ENCODE assay signal across 3 cellular contexts in the genomic region with DNA sequence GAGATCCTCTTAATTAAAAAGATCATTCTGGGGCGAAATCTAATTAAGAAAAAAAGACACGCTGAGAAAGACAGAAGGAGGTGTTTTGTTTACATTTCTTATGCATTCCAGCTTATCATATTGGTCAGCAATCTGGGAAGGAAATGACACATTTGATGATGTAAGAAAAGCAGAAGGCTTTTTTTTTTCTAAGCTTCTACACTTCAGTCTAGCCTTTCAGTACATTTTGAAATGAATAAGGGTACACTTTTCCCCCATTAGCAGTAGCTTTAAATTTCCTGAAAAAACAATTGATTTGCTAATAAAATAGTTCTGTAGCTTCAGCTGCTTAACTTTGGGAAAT.
TF ChIP-seq lines count a peak whose summit lies in the region.

No MANE protein-coding gene starts in this region.

TF ChIP-seq in SK-N-SH, 30 proteins besides CTCF, POLR2A, EP300 and RAD21:
- TF ChIP-seq SMC3 (IDR thresholded peaks at IDR 0.05; ENCODE audit: low read depth, low read length) (no peak), RFX5 (IDR thresholded peaks at IDR 0.05; ENCODE audit: low read length) (no peak), IRF3 (IDR thresholded peaks at IDR 0.05; ENCODE audit: low read depth, low read length) (no peak), MEF2A (IDR thresholded peaks at IDR 0.05; ENCODE audit: borderline replicate concordance, low read depth) (no peak), TAF1 (IDR thresholded peaks at IDR 0.05; ENCODE audit: borderline replicate concordance, low read depth, low read length) (no peak), FOXJ3 (CRISPR knock-in tag; IDR thresholded peaks at IDR 0.05) (no peak), FOXM1 (IDR thresholded peaks at IDR 0.05; ENCODE audit: low read depth) (no peak)
- TF ChIP-seq, protein P1, sequence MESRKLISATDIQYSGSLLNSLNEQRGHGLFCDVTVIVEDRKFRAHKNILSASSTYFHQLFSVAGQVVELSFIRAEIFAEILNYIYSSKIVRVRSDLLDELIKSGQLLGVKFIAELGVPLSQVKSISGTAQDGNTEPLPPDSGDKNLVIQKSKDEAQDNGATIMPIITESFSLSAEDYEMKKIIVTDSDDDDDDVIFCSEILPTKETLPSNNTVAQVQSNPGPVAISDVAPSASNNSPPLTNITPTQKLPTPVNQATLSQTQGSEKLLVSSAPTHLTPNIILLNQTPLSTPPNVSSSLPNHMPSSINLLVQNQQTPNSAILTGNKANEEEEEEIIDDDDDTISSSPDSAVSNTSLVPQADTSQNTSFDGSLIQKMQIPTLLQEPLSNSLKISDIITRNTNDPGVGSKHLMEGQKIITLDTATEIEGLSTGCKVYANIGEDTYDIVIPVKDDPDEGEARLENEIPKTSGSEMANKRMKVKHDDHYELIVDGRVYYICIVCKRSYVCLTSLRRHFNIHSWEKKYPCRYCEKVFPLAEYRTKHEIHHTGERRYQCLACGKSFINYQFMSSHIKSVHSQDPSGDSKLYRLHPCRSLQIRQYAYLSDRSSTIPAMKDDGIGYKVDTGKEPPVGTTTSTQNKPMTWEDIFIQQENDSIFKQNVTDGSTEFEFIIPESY (IDR thresholded peaks at IDR 0.05; ENCODE audit: borderline replicate concordance, low read depth), result no peak

TF ChIP-seq in SK-N-SH treated with all-trans-retinoic acid at 6 μM for 48 hours, 23 proteins besides CTCF, POLR2A, EP300 and RAD21:
- TF ChIP-seq ZFP30 (CRISPR knock-in tag; IDR thresholded peaks at IDR 0.05) (no peak), BACH2 (CRISPR knock-in tag; IDR thresholded peaks at IDR 0.05; ENCODE audit: borderline replicate concordance) (no peak), OSR1 (CRISPR knock-in tag; IDR thresholded peaks at IDR 0.05) (no peak), CREB5 (CRISPR knock-in tag; IDR thresholded peaks at IDR 0.05; ENCODE audit: low read depth) (no peak), ZC3H10 (CRISPR knock-in tag; IDR thresholded peaks at IDR 0.05) (no peak), GLIS3 (CRISPR knock-in tag; IDR thresholded peaks at IDR 0.05) (no peak), ESRRG (CRISPR knock-in tag; IDR thresholded peaks at IDR 0.05) (no peak), ZFP3 (CRISPR knock-in tag; IDR thresholded peaks at IDR 0.05) (no peak), TCF4 (CRISPR knock-in tag; IDR thresholded peaks at IDR 0.05; ENCODE audit: borderline replicate concordance) (no peak), ZNF70 (CRISPR knock-in tag; IDR thresholded peaks at IDR 0.05) (no peak), RARB (CRISPR knock-in tag; IDR thresholded peaks at IDR 0.05) (no peak), TOX (CRISPR knock-in tag; IDR thresholded peaks at IDR 0.05; ENCODE audit: borderline replicate concordance) (no peak), ZNF565 (CRISPR knock-in tag; conservative IDR thresholded peaks at IDR 0.05; ENCODE audit: low read depth) (no peak), ZNF8 (CRISPR knock-in tag; IDR thresholded peaks at IDR 0.05) (no peak), ISL1 (CRISPR knock-in tag; IDR thresholded peaks at IDR 0.05) (no peak), POU6F1 (CRISPR knock-in tag; IDR thresholded peaks at IDR 0.05; ENCODE audit: borderline replicate concordance, low read depth) (no peak), CSRNP3 (CRISPR knock-in tag; IDR thresholded peaks at IDR 0.05) (no peak), PPARA (CRISPR knock-in tag; IDR thresholded peaks at IDR 0.05; ENCODE audit: borderline replicate concordance) (no peak)
- TF ChIP-seq, protein P2, sequence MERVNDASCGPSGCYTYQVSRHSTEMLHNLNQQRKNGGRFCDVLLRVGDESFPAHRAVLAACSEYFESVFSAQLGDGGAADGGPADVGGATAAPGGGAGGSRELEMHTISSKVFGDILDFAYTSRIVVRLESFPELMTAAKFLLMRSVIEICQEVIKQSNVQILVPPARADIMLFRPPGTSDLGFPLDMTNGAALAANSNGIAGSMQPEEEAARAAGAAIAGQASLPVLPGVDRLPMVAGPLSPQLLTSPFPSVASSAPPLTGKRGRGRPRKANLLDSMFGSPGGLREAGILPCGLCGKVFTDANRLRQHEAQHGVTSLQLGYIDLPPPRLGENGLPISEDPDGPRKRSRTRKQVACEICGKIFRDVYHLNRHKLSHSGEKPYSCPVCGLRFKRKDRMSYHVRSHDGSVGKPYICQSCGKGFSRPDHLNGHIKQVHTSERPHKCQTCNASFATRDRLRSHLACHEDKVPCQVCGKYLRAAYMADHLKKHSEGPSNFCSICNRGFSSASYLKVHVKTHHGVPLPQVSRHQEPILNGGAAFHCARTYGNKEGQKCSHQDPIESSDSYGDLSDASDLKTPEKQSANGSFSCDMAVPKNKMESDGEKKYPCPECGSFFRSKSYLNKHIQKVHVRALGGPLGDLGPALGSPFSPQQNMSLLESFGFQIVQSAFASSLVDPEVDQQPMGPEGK (CRISPR knock-in tag; IDR thresholded peaks at IDR 0.05; ENCODE audit: borderline replicate concordance), result no peak

TF ChIP-seq in IMR-90, 13 proteins besides CTCF, POLR2A, EP300 and RAD21:
- no peak for TF ChIP-seq SMC3 (IDR thresholded peaks at IDR 0.05; ENCODE audit: low read depth, low read length)
- TF ChIP-seq MAFK (IDR thresholded peaks at IDR 0.05; ENCODE audit: low read depth, low read length), result no peak
- TF ChIP-seq MXI1 (IDR thresholded peaks at IDR 0.05; ENCODE audit: borderline replicate concordance, low read depth, low read length), result no peak
- no peak for TF ChIP-seq CEBPB (IDR thresholded peaks at IDR 0.05; ENCODE audit: low read depth, low read length)
- no peak for TF ChIP-seq USF2 (IDR thresholded peaks at IDR 0.05; ENCODE audit: low read depth, low read length)
- no peak for TF ChIP-seq NFE2L2 (IDR thresholded peaks at IDR 0.05; ENCODE audit: low read depth, low read length)
- TF ChIP-seq ELK1 (IDR thresholded peaks at IDR 0.05; ENCODE audit: borderline replicate concordance, low read depth, low read length), result no peak
- no peak for TF ChIP-seq RFX5 (IDR thresholded peaks at IDR 0.05; ENCODE audit: low read depth, low read length)
- TF ChIP-seq MAZ (IDR thresholded peaks at IDR 0.05; ENCODE audit: borderline replicate concordance, low read depth, low read length), result no peak
- no peak for TF ChIP-seq RCOR1 (IDR thresholded peaks at IDR 0.05; ENCODE audit: insufficient replicate concordance, low read length)
- TF ChIP-seq CHD1 (IDR thresholded peaks at IDR 0.05; ENCODE audit: low read depth, low read length), result no peak
- TF ChIP-seq FOS (IDR thresholded peaks at IDR 0.05; ENCODE audit: low read depth, low read length), result no peak
- TF ChIP-seq BHLHE40 (IDR thresholded peaks at IDR 0.05; ENCODE audit: low read depth, low read length), result no peak
